ENCODE assay signal across 1 cellular context in the genomic region with DNA sequence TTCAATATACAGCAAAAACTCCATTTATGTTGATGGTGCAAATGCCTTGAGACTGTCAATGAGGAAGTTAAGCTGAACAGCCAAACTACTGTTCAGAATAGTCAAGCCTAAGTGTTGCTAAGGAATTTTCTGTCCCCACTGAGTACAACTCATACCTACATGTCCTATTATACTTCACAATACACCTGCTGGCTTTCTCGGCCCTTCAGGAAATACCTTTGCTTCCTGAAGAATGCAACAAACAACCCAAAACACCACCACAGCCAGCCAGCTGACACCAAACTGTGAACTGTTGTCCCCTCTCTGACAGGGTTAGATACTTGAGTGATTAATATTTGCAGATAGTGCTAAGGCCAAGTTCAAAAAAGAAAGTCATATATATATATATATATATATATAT.
TF ChIP-seq lines count a peak whose summit lies in the region.

No MANE protein-coding gene starts in this region.

TF ChIP-seq in HEK293T, 16 proteins besides CTCF, POLR2A, EP300 and RAD21 (continued from another document):
- TF ChIP-seq CTBP1 (IDR thresholded peaks at IDR 0.05; ENCODE audit: borderline replicate concordance) (no peak), ZNF384 (IDR thresholded peaks at IDR 0.05) (no peak), LEF1 (IDR thresholded peaks at IDR 0.05; ENCODE audit: borderline replicate concordance) (no peak), ARNT (IDR thresholded peaks at IDR 0.05) (no peak)
